In the genomic region with DNA sequence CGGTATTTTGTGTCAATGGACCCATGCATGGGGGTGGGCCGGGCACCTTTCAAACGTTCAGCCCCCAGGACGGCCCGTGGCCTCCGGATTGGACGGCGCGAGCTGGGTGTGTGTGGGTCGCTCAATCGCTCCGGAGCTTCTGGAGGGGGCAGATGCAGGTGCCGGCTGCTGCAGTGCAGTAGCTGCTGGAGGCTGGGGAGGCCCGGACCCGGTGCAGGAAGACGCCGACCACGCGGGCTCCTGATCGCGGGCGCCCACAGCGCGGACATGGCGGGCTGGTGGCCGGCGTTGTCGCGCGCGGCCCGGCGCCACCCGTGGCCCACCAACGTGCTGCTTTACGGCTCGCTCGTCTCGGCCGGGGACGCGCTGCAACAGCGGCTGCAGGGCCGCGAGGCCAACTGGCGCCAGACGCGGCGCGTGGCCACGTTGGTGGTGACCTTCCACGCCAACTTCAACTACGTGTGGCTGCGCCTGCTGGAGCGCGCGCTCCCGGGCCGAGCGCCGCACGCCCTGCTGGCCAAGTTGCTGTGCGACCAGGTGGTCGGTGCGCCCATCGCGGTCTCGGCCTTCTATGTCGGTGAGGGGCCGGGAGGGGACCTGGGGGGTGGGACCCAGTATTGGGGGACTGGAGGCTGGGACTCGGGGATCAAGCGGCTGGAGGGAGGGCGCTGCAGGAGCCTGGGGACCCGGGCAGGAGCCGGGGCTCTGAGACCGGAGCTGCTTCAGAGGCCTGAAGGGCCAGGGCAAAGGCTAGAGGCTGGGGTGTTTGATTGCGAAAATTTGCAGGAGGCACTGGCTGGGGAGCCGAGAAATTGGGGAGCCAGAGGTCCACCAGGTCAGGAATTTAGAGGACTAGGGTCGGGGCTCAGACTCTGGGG, we compare ENCODE assay signal across 1 cellular context.
TF ChIP-seq lines count a peak whose summit lies in the region.

A gene (plus strand): TSS at position 124 of the 878 bp plus-strand sequence. CDS start 144 bp downstream, at position 268.

TF ChIP-seq in HepG2, 621 proteins besides CTCF, POLR2A, EP300 and RAD21 (continued from another document and continues in another):
- TF ChIP-seq, protein P1, sequence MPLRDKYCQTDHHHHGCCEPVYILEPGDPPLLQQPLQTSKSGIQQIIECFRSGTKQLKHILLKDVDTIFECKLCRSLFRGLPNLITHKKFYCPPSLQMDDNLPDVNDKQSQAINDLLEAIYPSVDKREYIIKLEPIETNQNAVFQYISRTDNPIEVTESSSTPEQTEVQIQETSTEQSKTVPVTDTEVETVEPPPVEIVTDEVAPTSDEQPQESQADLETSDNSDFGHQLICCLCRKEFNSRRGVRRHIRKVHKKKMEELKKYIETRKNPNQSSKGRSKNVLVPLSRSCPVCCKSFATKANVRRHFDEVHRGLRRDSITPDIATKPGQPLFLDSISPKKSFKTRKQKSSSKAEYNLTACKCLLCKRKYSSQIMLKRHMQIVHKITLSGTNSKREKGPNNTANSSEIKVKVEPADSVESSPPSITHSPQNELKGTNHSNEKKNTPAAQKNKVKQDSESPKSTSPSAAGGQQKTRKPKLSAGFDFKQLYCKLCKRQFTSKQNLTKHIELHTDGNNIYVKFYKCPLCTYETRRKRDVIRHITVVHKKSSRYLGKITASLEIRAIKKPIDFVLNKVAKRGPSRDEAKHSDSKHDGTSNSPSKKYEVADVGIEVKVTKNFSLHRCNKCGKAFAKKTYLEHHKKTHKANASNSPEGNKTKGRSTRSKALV (CRISPR knock-in tag; IDR thresholded peaks at IDR 0.05), result peak; percentile 66; the same call in 1 of the 2 replicates
- TF ChIP-seq ZSCAN20 (CRISPR knock-in tag; IDR thresholded peaks at IDR 0.05; ENCODE audit: borderline replicate concordance), result peak; percentile 75
- peak; percentile 92 for TF ChIP-seq POLR2AphosphoS5 (IDR thresholded peaks at IDR 0.05; ENCODE audit: low read depth, low read length)
- peak; percentile 72; the same call in 1 of the 2 replicates for TF ChIP-seq REXO4 (CRISPR knock-in tag; IDR thresholded peaks at IDR 0.05; ENCODE audit: borderline replicate concordance)
- peak; percentile 97 for TF ChIP-seq HES4 (CRISPR knock-in tag; IDR thresholded peaks at IDR 0.05; ENCODE audit: borderline replicate concordance)
- TF ChIP-seq ZSCAN25 (CRISPR knock-in tag; IDR thresholded peaks at IDR 0.05), result peak; percentile 62
- peak; percentile 67; the same call in 1 of the 2 replicates for TF ChIP-seq ZNF383 (CRISPR knock-in tag; IDR thresholded peaks at IDR 0.05; ENCODE audit: borderline replicate concordance)
- TF ChIP-seq ZNF556 (CRISPR knock-in tag; IDR thresholded peaks at IDR 0.05; ENCODE audit: borderline replicate concordance), result peak; percentile 64; the same call in 1 of the 2 replicates
- peak; percentile 74 for TF ChIP-seq DR1 (CRISPR knock-in tag; IDR thresholded peaks at IDR 0.05)
- TF ChIP-seq, protein P2, sequence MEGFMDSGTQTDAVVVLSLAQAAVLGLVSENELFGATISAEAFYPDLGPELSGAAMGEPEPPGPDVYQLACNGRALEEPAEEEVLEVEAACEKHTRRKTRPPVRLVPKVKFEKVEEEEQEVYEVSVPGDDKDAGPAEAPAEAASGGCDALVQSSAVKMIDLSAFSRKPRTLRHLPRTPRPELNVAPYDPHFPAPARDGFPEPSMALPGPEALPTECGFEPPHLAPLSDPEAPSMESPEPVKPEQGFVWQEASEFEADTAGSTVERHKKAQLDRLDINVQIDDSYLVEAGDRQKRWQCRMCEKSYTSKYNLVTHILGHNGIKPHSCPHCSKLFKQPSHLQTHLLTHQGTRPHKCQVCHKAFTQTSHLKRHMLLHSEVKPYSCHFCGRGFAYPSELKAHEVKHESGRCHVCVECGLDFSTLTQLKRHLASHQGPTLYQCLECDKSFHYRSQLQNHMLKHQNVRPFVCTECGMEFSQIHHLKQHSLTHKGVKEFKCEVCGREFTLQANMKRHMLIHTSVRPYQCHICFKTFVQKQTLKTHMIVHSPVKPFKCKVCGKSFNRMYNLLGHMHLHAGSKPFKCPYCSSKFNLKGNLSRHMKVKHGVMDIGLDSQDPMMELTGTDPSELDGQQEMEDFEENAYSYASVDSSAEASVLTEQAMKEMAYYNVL (CRISPR knock-in tag; IDR thresholded peaks at IDR 0.05; ENCODE audit: borderline replicate concordance), result peak; percentile 81; the same call in 1 of the 2 replicates
- TF ChIP-seq, protein P3, sequence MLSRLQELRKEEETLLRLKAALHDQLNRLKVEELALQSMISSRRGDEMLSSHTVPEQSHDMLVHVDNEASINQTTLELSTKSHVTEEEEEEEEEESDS (CRISPR knock-in tag; IDR thresholded peaks at IDR 0.05; ENCODE audit: borderline replicate concordance), result 0 out of 2 replicates have a peak, but pooled peaks have one; percentile 69
- TF ChIP-seq, protein P4, sequence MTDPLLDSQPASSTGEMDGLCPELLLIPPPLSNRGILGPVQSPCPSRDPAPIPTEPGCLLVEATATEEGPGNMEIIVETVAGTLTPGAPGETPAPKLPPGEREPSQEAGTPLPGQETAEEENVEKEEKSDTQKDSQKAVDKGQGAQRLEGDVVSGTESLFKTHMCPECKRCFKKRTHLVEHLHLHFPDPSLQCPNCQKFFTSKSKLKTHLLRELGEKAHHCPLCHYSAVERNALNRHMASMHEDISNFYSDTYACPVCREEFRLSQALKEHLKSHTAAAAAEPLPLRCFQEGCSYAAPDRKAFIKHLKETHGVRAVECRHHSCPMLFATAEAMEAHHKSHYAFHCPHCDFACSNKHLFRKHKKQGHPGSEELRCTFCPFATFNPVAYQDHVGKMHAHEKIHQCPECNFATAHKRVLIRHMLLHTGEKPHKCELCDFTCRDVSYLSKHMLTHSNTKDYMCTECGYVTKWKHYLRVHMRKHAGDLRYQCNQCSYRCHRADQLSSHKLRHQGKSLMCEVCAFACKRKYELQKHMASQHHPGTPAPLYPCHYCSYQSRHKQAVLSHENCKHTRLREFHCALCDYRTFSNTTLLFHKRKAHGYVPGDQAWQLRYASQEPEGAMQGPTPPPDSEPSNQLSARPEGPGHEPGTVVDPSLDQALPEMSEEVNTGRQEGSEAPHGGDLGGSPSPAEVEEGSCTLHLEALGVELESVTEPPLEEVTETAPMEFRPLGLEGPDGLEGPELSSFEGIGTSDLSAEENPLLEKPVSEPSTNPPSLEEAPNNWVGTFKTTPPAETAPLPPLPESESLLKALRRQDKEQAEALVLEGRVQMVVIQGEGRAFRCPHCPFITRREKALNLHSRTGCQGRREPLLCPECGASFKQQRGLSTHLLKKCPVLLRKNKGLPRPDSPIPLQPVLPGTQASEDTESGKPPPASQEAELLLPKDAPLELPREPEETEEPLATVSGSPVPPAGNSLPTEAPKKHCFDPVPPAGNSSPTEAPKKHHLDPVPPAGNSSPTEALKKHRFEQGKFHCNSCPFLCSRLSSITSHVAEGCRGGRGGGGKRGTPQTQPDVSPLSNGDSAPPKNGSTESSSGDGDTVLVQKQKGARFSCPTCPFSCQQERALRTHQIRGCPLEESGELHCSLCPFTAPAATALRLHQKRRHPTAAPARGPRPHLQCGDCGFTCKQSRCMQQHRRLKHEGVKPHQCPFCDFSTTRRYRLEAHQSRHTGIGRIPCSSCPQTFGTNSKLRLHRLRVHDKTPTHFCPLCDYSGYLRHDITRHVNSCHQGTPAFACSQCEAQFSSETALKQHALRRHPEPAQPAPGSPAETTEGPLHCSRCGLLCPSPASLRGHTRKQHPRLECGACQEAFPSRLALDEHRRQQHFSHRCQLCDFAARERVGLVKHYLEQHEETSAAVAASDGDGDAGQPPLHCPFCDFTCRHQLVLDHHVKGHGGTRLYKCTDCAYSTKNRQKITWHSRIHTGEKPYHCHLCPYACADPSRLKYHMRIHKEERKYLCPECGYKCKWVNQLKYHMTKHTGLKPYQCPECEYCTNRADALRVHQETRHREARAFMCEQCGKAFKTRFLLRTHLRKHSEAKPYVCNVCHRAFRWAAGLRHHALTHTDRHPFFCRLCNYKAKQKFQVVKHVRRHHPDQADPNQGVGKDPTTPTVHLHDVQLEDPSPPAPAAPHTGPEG (CRISPR knock-in tag; IDR thresholded peaks at IDR 0.05), result peak; percentile 85
- TF ChIP-seq ZNF468 (CRISPR knock-in tag; IDR thresholded peaks at IDR 0.05), result peak; percentile 97; the same call in 1 of the 2 replicates
- TF ChIP-seq SP4 (CRISPR knock-in tag; IDR thresholded peaks at IDR 0.05), result peak; percentile 77
- TF ChIP-seq PHF21A (CRISPR knock-in tag; IDR thresholded peaks at IDR 0.05), result 0 out of 2 replicates have a peak, but pooled peaks have one; percentile 50
- TF ChIP-seq, protein P5, sequence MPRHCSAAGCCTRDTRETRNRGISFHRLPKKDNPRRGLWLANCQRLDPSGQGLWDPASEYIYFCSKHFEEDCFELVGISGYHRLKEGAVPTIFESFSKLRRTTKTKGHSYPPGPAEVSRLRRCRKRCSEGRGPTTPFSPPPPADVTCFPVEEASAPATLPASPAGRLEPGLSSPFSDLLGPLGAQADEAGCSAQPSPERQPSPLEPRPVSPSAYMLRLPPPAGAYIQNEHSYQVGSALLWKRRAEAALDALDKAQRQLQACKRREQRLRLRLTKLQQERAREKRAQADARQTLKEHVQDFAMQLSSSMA (CRISPR knock-in tag; IDR thresholded peaks at IDR 0.05), result 0 out of 2 replicates have a peak, but pooled peaks have one; percentile 51
- TF ChIP-seq RXRB (CRISPR knock-in tag; IDR thresholded peaks at IDR 0.05; ENCODE audit: borderline replicate concordance), result peak; percentile 43
- TF ChIP-seq ZNF235 (CRISPR knock-in tag; IDR thresholded peaks at IDR 0.05; ENCODE audit: borderline replicate concordance), result peak; percentile 91; the same call in 1 of the 2 replicates
- 0 out of 2 replicates have a peak, but pooled peaks have one; percentile 57 for TF ChIP-seq HNRNPL (IDR thresholded peaks at IDR 0.05; ENCODE audit: low read depth, low read length)
- TF ChIP-seq IRF2 (CRISPR knock-in tag; IDR thresholded peaks at IDR 0.05), result peak; percentile 57; the same call in 1 of the 2 replicates
- TF ChIP-seq, protein P6, sequence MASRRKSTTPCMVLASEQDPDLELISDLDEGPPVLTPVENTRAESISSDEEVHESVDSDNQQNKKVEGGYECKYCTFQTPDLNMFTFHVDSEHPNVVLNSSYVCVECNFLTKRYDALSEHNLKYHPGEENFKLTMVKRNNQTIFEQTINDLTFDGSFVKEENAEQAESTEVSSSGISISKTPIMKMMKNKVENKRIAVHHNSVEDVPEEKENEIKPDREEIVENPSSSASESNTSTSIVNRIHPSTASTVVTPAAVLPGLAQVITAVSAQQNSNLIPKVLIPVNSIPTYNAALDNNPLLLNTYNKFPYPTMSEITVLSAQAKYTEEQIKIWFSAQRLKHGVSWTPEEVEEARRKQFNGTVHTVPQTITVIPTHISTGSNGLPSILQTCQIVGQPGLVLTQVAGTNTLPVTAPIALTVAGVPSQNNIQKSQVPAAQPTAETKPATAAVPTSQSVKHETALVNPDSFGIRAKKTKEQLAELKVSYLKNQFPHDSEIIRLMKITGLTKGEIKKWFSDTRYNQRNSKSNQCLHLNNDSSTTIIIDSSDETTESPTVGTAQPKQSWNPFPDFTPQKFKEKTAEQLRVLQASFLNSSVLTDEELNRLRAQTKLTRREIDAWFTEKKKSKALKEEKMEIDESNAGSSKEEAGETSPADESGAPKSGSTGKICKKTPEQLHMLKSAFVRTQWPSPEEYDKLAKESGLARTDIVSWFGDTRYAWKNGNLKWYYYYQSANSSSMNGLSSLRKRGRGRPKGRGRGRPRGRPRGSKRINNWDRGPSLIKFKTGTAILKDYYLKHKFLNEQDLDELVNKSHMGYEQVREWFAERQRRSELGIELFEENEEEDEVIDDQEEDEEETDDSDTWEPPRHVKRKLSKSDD (CRISPR knock-in tag; IDR thresholded peaks at IDR 0.05; ENCODE audit: low read depth), result peak; percentile 78
- peak; percentile 60; the same call in 1 of the 2 replicates for TF ChIP-seq ISL2 (CRISPR knock-in tag; IDR thresholded peaks at IDR 0.05)
- 0 out of 2 replicates have a peak, but pooled peaks have one; percentile 58 for TF ChIP-seq PCBP1 (IDR thresholded peaks at IDR 0.05; ENCODE audit: borderline replicate concordance, low read depth, low read length)
- TF ChIP-seq ADNP (CRISPR knock-in tag; IDR thresholded peaks at IDR 0.05), result peak; percentile 22; the same call in 1 of the 2 replicates
- TF ChIP-seq ZNF205 (CRISPR knock-in tag; IDR thresholded peaks at IDR 0.05), result peak; percentile 31; the same call in 1 of the 2 replicates
- TF ChIP-seq, protein P7, sequence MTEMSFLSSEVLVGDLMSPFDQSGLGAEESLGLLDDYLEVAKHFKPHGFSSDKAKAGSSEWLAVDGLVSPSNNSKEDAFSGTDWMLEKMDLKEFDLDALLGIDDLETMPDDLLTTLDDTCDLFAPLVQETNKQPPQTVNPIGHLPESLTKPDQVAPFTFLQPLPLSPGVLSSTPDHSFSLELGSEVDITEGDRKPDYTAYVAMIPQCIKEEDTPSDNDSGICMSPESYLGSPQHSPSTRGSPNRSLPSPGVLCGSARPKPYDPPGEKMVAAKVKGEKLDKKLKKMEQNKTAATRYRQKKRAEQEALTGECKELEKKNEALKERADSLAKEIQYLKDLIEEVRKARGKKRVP (CRISPR knock-in tag; IDR thresholded peaks at IDR 0.05), result 0 out of 4 replicates have a peak, but pooled peaks of 1 of the 2 experiments have one; percentile 5
- 0 out of 2 replicates have a peak, but pooled peaks have one; percentile 39 for TF ChIP-seq CHCHD3 (CRISPR knock-in tag; IDR thresholded peaks at IDR 0.05)
- peak; percentile 58; the same call in 1 of the 2 replicates for TF ChIP-seq ZNF549 (CRISPR knock-in tag; IDR thresholded peaks at IDR 0.05)
- TF ChIP-seq, protein P8, sequence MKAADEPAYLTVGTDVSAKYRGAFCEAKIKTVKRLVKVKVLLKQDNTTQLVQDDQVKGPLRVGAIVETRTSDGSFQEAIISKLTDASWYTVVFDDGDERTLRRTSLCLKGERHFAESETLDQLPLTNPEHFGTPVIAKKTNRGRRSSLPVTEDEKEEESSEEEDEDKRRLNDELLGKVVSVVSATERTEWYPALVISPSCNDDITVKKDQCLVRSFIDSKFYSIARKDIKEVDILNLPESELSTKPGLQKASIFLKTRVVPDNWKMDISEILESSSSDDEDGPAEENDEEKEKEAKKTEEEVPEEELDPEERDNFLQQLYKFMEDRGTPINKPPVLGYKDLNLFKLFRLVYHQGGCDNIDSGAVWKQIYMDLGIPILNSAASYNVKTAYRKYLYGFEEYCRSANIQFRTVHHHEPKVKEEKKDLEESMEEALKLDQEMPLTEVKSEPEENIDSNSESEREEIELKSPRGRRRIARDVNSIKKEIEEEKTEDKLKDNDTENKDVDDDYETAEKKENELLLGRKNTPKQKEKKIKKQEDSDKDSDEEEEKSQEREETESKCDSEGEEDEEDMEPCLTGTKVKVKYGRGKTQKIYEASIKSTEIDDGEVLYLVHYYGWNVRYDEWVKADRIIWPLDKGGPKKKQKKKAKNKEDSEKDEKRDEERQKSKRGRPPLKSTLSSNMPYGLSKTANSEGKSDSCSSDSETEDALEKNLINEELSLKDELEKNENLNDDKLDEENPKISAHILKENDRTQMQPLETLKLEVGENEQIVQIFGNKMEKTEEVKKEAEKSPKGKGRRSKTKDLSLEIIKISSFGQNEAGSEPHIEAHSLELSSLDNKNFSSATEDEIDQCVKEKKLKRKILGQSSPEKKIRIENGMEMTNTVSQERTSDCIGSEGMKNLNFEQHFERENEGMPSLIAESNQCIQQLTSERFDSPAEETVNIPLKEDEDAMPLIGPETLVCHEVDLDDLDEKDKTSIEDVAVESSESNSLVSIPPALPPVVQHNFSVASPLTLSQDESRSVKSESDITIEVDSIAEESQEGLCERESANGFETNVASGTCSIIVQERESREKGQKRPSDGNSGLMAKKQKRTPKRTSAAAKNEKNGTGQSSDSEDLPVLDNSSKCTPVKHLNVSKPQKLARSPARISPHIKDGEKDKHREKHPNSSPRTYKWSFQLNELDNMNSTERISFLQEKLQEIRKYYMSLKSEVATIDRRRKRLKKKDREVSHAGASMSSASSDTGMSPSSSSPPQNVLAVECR (CRISPR knock-in tag; IDR thresholded peaks at IDR 0.05; ENCODE audit: borderline replicate concordance), result peak; percentile 91
